ENCODE assay signal across 9 cellular contexts in genomic region chr1:24294228-24294672, GRCh38. TPM values are rescaled to one million over a fixed set of nuclear protein-coding genes. Genes with fewer than 3 reads are reported as not detected.
DNase-seq lines count a peak whose midpoint lies in the region; ATAC-seq, FAIRE-seq and TF ChIP-seq lines count a peak whose summit lies in the region.
"Had no signal": no experiment of that assay in that cellular context is flagged by ENCODE, and none has a peak within 500 bp of the region (broad histone marks: within the 10 kb centered on the region; RNA-seq: fewer than 3 reads in every experiment).

No MANE protein-coding gene starts in this region.

- ATAC-seq in activated CD4-positive, CD25-positive, alpha-beta regulatory T cell treated with anti-CD3 and anti-CD28 coated beads, Interleukin-2, amount 50 U/mL, for 24 hours: no peak

- H3K9me3 Mint-ChIP-seq in CD8-positive, alpha-beta memory T cell: no peaks in the 10 kb centered on the region

- H3K36me3 ChIP-seq in osteoblast (ENCODE audit: insufficient read depth, low read length): no peaks in the 10 kb centered on the region
- H3K36me3 ChIP-seq in CD8-positive, alpha-beta memory T cell (ENCODE audit: insufficient read depth, low read length): no peaks in the 10 kb centered on the region

- H3K27ac ChIP-seq in epithelial cell of prostate (peak overlapping the region; percentile 99), osteoblast (ENCODE audit: low read depth, low read length) (peak overlapping the region; percentile 72)
- H3K27ac ChIP-seq in CD8-positive, alpha-beta memory T cell (ENCODE audit: low read depth, low read length): no peak overlapping the region

- DNase-seq in AG20443 (ENCODE audit: low spot score) (peak; percentile 88), NCI-H460 (ENCODE audit: extremely low read depth, low read depth) (peak; percentile 97), epithelial cell of prostate (ENCODE audit: low read depth, low spot score) (peak; percentile 95), osteoblast (ENCODE audit: insufficient read length, low spot score, missing footprints) (peak; percentile 79), frontal cortex (ENCODE audit: low spot score in 2 of 2) (no peak), NCI-H2107 treated with DMSO at 0.1 percent for 48 hours (lab: John Stamatoyannopoulos, UW; ENCODE audit: unreplicated experiment) (no peak)
- no peak for DNase-seq in CD8-positive, alpha-beta memory T cell
- DNase-seq: DND-41 had no signal

- no peak overlapping the region for H3K27ac Mint-ChIP-seq in CD8-positive, alpha-beta memory T cell

- H3K36me3 Mint-ChIP-seq in CD8-positive, alpha-beta memory T cell: no peaks in the 10 kb centered on the region

- FAIRE-seq in frontal cortex (lab: Jason Lieb, UNC): no peak

- CTCF ChIA-PET in CD8-positive, alpha-beta memory T cell (lab: Charles Lee): no interaction called here

- TF ChIP-seq CTCF in osteoblast (IDR thresholded peaks at IDR 0.05; ENCODE audit: extremely low read depth, low read depth, low read length): no peak

- peaks cover 14% of the 10 kb centered on the region for H3K27me3 ChIP-seq in osteoblast (ENCODE audit: insufficient read depth, low read length)
- H3K27me3 ChIP-seq in CD8-positive, alpha-beta memory T cell (ENCODE audit: insufficient read depth, low read length, poor library complexity, severe bottlenecking): no peaks in the 10 kb centered on the region

- H3K9me3 ChIP-seq in osteoblast (ENCODE audit: low read depth, low read length): no peaks in the 10 kb centered on the region
- H3K9me3 ChIP-seq in CD8-positive, alpha-beta memory T cell (ENCODE audit: low read length): no peaks in the 10 kb centered on the region

- peak overlapping the region; percentile 72 for H3K4me2 ChIP-seq in osteoblast (ENCODE audit: insufficient read depth, low read length)

- no peaks in the 10 kb centered on the region for H3K4me1 Mint-ChIP-seq in CD8-positive, alpha-beta memory T cell

- POLR2A ChIA-PET in CD8-positive, alpha-beta memory T cell (lab: Charles Lee): no interaction called here

- H2AFZ ChIP-seq in osteoblast (ENCODE audit: low read length): peak overlapping the region; percentile 78

- no peaks in the 10 kb centered on the region for H3K79me2 ChIP-seq in osteoblast (ENCODE audit: insufficient read depth, low read length)

- no peak overlapping the region for H3K4me3 Mint-ChIP-seq in CD8-positive, alpha-beta memory T cell

- H3K27me3 Mint-ChIP-seq in CD8-positive, alpha-beta memory T cell: peaks cover 6 to 11% of the 10 kb centered on the region in 2 donors

- no peaks in the 10 kb centered on the region for H4K20me1 ChIP-seq in osteoblast (ENCODE audit: insufficient read depth, low read length)

- H3K4me3 ChIP-seq in osteoblast (ENCODE audit: insufficient read depth, low read length): peak overlapping the region; percentile 26
- no peak overlapping the region for H3K4me3 ChIP-seq in CD8-positive, alpha-beta memory T cell (ENCODE audit: low read length)

- H3K4me1 ChIP-seq in osteoblast (ENCODE audit: insufficient read depth, low read length): peaks cover 23% of the 10 kb centered on the region
- no peaks in the 10 kb centered on the region for H3K4me1 ChIP-seq in CD8-positive, alpha-beta memory T cell (ENCODE audit: insufficient read depth, low read length)

RNA-seq across cellular contexts. Expression of gene GRHL3, which starts 24.9 kb away (rescaled TPM):
- total RNA-seq in NCI-H460 (2014; rRNA removed; shearing (Covaris generic)): 3.1 and 3.3 TPM in 2 replicates
- 2.8 and 3.3 TPM in 2 replicates for polyA plus RNA-seq in NCI-H460 (2014; cell fraction: nucleus; rRNA removed)
- total RNA-seq in osteoblast (not detected in 2 replicates), frontal cortex (not detected)
- total RNA-seq in CD8-positive, alpha-beta memory T cell: under 1 TPM; 0.13 to 0.29 TPM
- polyA plus RNA-seq in CD8-positive, alpha-beta memory T cell: not detected

Comparison
In these comparisons a context has a peak if more than half of its experiments do, and no peak if none do; other contexts are left out.
1. DNase-seq: peak in AG20443 (single experiment), NCI-H460 (single experiment), epithelial cell of prostate (single experiment) and osteoblast (single experiment); none in frontal cortex (0 of 2), NCI-H2107 treated with DMSO at 0.1 percent for 48 hours (single experiment) and CD8-positive, alpha-beta memory T cell (0 of 5).